ENCODE assay signal across 8 cellular contexts in the genomic region with DNA sequence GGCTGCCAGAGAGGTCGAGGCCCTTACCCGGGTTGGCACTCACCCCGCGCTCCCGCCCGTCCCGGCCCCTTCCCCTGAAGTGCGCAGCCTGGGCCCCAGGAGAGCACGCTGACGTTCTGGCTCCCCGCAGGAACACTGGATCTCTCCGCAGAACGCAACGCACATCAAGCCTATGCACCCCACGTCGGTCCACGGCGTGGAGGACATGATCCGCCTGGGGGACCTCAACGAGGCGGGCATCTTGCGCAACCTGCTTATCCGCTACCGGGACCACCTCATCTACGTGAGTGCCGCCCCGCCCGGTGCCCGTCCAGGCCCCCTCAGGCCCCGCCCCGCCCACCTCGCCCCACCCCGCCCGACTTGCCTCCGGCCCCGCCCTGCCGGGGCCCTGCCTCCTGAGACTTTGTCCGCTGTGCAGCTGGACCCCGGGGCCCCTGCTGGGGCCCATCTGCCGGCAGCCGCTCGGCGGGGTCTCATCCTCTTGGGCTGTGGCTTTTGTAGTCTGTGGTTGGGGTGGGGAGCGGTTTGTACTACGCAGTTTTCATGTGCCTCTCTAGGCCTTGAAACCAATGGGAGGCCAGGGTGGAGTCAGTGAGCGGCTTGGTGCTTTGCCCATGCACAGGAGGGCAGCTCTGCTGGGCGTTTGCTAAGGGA. TPM values are rescaled to one million over a fixed set of nuclear protein-coding genes. Genes with fewer than 3 reads are reported as not detected.
DNase-seq lines count a peak whose midpoint lies in the region; ATAC-seq, FAIRE-seq and TF ChIP-seq lines count a peak whose summit lies in the region.

No MANE protein-coding gene starts in this region.

- H3K27ac ChIP-seq in astrocyte (ENCODE audit: low read depth, low read length) = no peak overlapping the region

- peaks cover 10% of the 10 kb centered on the region for H3K4me1 Mint-ChIP-seq in astrocyte (ENCODE audit: low read depth, unreplicated experiment)
- H3K4me1 Mint-ChIP-seq in memory B cell = peaks cover 5% of the 10 kb centered on the region

- peak; percentile 90 for DNase-seq in DMS79 (lab: John Stamatoyannopoulos, UW)
- peak; percentile 91 to 97 for DNase-seq in NCI-H524 (lab: John Stamatoyannopoulos, UW)
- DNase-seq in astrocyte (ENCODE audit: low read depth) = no peak
- no peak for DNase-seq in memory B cell (ENCODE audit: low spot score in 2 of 2)
- no peak for DNase-seq in SHP77 (lab: John Stamatoyannopoulos, UW)
- no peak for DNase-seq in HPDE6-E6E7 (ENCODE audit: extremely low spot score)

- no peaks in the 10 kb centered on the region for H4K20me1 ChIP-seq in astrocyte (ENCODE audit: insufficient read depth, low read length)

- H3K4me1 ChIP-seq in astrocyte (ENCODE audit: insufficient read depth, low read length) = peaks cover 4% of the 10 kb centered on the region

- H3K27me3 Mint-ChIP-seq in astrocyte (ENCODE audit: low read depth, unreplicated experiment) (peaks cover 77% of the 10 kb centered on the region), memory B cell (peaks cover 13% of the 10 kb centered on the region)

- H2AFZ ChIP-seq in astrocyte (ENCODE audit: low read depth, low read length) = peak overlapping the region; percentile 47

- ATAC-seq in memory B cell (ENCODE audit: low read depth) (peak; percentile 49), GM19023 (IDR thresholded peaks at IDR 0.05; ENCODE audit: unreplicated experiment) (no peak), HG03342 (IDR thresholded peaks at IDR 0.05; ENCODE audit: unreplicated experiment) (no peak)

- peaks cover 2% of the 10 kb centered on the region for H3K36me3 Mint-ChIP-seq in astrocyte (ENCODE audit: low read depth, unreplicated experiment)
- H3K36me3 Mint-ChIP-seq in memory B cell = no peaks in the 10 kb centered on the region

- H3K4me3 Mint-ChIP-seq in astrocyte (ENCODE audit: unreplicated experiment) (peak overlapping the region; percentile 64), memory B cell (peak overlapping the region; percentile 60)

- H3K27ac Mint-ChIP-seq in astrocyte (ENCODE audit: unreplicated experiment) (peak overlapping the region; percentile 66), memory B cell (no peak overlapping the region)

- no peaks in the 10 kb centered on the region for H3K9me3 ChIP-seq in astrocyte (ENCODE audit: insufficient read depth, low read depth, low read length)

- H3K36me3 ChIP-seq in astrocyte (ENCODE audit: insufficient read depth, low read length) = no peaks in the 10 kb centered on the region

- H3K79me2 ChIP-seq in astrocyte (ENCODE audit: insufficient read depth, low read length) = no peaks in the 10 kb centered on the region

- H3K9me3 Mint-ChIP-seq in astrocyte (ENCODE audit: unreplicated experiment) (no peaks in the 10 kb centered on the region), memory B cell (no peaks in the 10 kb centered on the region)

- H3K4me2 ChIP-seq in astrocyte (ENCODE audit: low read length) = peak overlapping the region; percentile 80

- H3K27me3 ChIP-seq in astrocyte (ENCODE audit: insufficient read depth, low read length) = peaks cover 7% of the 10 kb centered on the region

- H3K9ac ChIP-seq in astrocyte (ENCODE audit: low read length) = peak overlapping the region; percentile 47

- no peak for TF ChIP-seq CTCF in astrocyte (IDR thresholded peaks at IDR 0.05; ENCODE audit: insufficient read depth, low read depth, low read length)

- FAIRE-seq in astrocyte (lab: Jason Lieb, UNC) = no peak

- H3K4me3 ChIP-seq in astrocyte (ENCODE audit: insufficient read depth, low read depth, low read length) = no peak overlapping the region

RNA-seq across cellular contexts. Expression of a gene that starts 19.7 kb away (rescaled TPM):
- 0.16 TPM in 1 of 2 replicates, not detected in the other for total RNA-seq in astrocyte

RNA-seq across cellular contexts. Expression of a gene that starts 45.2 kb away (rescaled TPM):
- 0.67 and 1.3 TPM in 2 replicates for total RNA-seq in astrocyte

Comparison
In these comparisons a context has a peak if more than half of its experiments do, and no peak if none do; other contexts are left out.
1. DNase-seq: peak in DMS79 (single experiment) and NCI-H524 (2 of 2); none in astrocyte (single experiment), memory B cell (0 of 2), SHP77 (0 of 2) and HPDE6-E6E7 (single experiment).